25 cellular contexts compared by ENCODE assay signal in genomic region chr3:13767030-13767429, GRCh38.
"Had no signal": no experiment of that assay in that cellular context is flagged by ENCODE, and none has a peak within 500 bp of the region (broad histone marks: within the 10 kb centered on the region; RNA-seq: fewer than 3 reads in every experiment).

No MANE protein-coding gene starts in this region.

- H3K27me3 ChIP-seq: body of pancreas, colonic mucosa, gastrocnemius medialis had no signal

- H3K27ac ChIP-seq: body of pancreas, colonic mucosa, foreskin keratinocyte, gastrocnemius medialis had no signal

- H3K4me1 Mint-ChIP-seq: activated T-helper 17 cell treated with anti-CD3 and anti-CD28 coated beads, Interleukin-2, amount 50 U/mL, for 72 hours had no signal

- ATAC-seq: activated CD4-positive, alpha-beta T cell treated with anti-CD3 and anti-CD28 coated beads for 36 hours; activated T-helper 17 cell treated with anti-CD3 and anti-CD28 coated beads, Interleukin-2, amount 50 U/mL, for 72 hours; body of pancreas; esophagus mucosa; foreskin keratinocyte; gastrocnemius medialis had no signal

- H3K9me3 ChIP-seq: body of pancreas, colonic mucosa, gastrocnemius medialis had no signal

- H3K36me3 ChIP-seq: colonic mucosa, gastrocnemius medialis had no signal

- DNase-seq: activated CD4-positive, alpha-beta memory T cell treated with anti-CD3 and anti-CD28 coated beads, Interleukin-2, amount 10 ng/mL, durations not matched to agents 7 days and 5 days; activated CD4-positive, alpha-beta T cell treated with anti-CD3 and anti-CD28 coated beads for 36 hours; activated CD4-positive, alpha-beta T cell treated with anti-CD3 and anti-CD28 coated beads, Interleukin-2, amount 10 ng/mL, durations not matched to agents 24 days and 14 days; activated CD4-positive, alpha-beta T cell treated with anti-CD3 and anti-CD28 coated beads, Interleukin-2, amount 50 U/mL, for 4 hours; activated CD4-positive, CD25-positive, alpha-beta regulatory T cell; activated CD4-positive, CD25-positive, alpha-beta regulatory T cell treated with anti-CD3 and anti-CD28 coated beads, Interleukin-2, amount 50 U/mL, for 72 hours; activated CD8-positive, alpha-beta memory T cell treated with anti-CD3 and anti-CD28 coated beads, Interleukin-2, amount 50 U/mL, for 48 hours; activated effector memory CD4-positive, alpha-beta T cell treated with Interleukin-2 at 50 U/mL for 16 hours; activated gamma-delta T cell treated with Interleukin-2 at 50 U/mL for 16 hours; activated naive CD4-positive, alpha-beta T cell treated with anti-CD3 and anti-CD28 coated beads, Interleukin-2, amount 50 U/mL, for 16 hours; activated naive CD4-positive, alpha-beta T cell treated with Interleukin-2 at 50 U/mL for 16 hours; activated T-cell treated with anti-CD3 and anti-CD28 coated beads for 4 hours; activated T-cell treated with anti-CD3 and anti-CD28 coated beads, Interleukin-2, amount 50 U/mL, for 24 hours; amniotic stem cell; aorta; body of pancreas; caudate nucleus; colonic mucosa; effector CD8-positive, alpha-beta T cell; foreskin keratinocyte; gastrocnemius medialis; T-helper 2 cell had no signal

- H3K4me1 ChIP-seq: colonic mucosa, foreskin keratinocyte, gastrocnemius medialis had no signal

- H3K9me3 Mint-ChIP-seq: activated CD4-positive, alpha-beta memory T cell treated with anti-CD3 and anti-CD28 coated beads, Interleukin-2, amount 10 ng/mL, durations not matched to agents 7 days and 5 days; activated CD4-positive, alpha-beta T cell treated with anti-CD3 and anti-CD28 coated beads, Interleukin-2, amount 10 ng/mL, durations not matched to agents 24 days and 14 days; activated T-helper 17 cell treated with anti-CD3 and anti-CD28 coated beads, Interleukin-2, amount 50 U/mL, for 72 hours had no signal

- H3K27ac Mint-ChIP-seq: activated CD4-positive, alpha-beta memory T cell treated with anti-CD3 and anti-CD28 coated beads, Interleukin-2, amount 10 ng/mL, durations not matched to agents 7 days and 5 days; activated CD4-positive, alpha-beta T cell treated with anti-CD3 and anti-CD28 coated beads for 36 hours; activated CD4-positive, alpha-beta T cell treated with anti-CD3 and anti-CD28 coated beads, Interleukin-2, amount 10 ng/mL, durations not matched to agents 24 days and 14 days; activated naive CD8-positive, alpha-beta T cell; activated T-cell treated with anti-CD3 and anti-CD28 coated beads, Interleukin-2, amount 50 U/mL, for 24 hours; activated T-helper 17 cell treated with anti-CD3 and anti-CD28 coated beads, Interleukin-2, amount 50 U/mL, for 72 hours had no signal

- H3K4me3 Mint-ChIP-seq: activated CD4-positive, alpha-beta memory T cell treated with anti-CD3 and anti-CD28 coated beads, Interleukin-2, amount 10 ng/mL, durations not matched to agents 7 days and 5 days; activated CD4-positive, alpha-beta T cell treated with anti-CD3 and anti-CD28 coated beads for 36 hours; activated CD4-positive, alpha-beta T cell treated with anti-CD3 and anti-CD28 coated beads, Interleukin-2, amount 10 ng/mL, durations not matched to agents 24 days and 14 days; activated naive CD8-positive, alpha-beta T cell; activated T-cell treated with anti-CD3 and anti-CD28 coated beads, Interleukin-2, amount 50 U/mL, for 24 hours; activated T-helper 17 cell treated with anti-CD3 and anti-CD28 coated beads, Interleukin-2, amount 50 U/mL, for 72 hours had no signal

- H3K4me3 ChIP-seq: body of pancreas, colonic mucosa, gastrocnemius medialis had no signal

- H3K27me3 Mint-ChIP-seq: activated CD4-positive, alpha-beta memory T cell treated with anti-CD3 and anti-CD28 coated beads, Interleukin-2, amount 10 ng/mL, durations not matched to agents 7 days and 5 days; activated CD4-positive, alpha-beta T cell treated with anti-CD3 and anti-CD28 coated beads for 36 hours; activated CD4-positive, alpha-beta T cell treated with anti-CD3 and anti-CD28 coated beads, Interleukin-2, amount 10 ng/mL, durations not matched to agents 24 days and 14 days had no signal
